Comparison of ENCODE assay signal across 9 cellular contexts in genomic region chr20:32029561-32029960, GRCh38. TPM values are rescaled to one million over a fixed set of nuclear protein-coding genes. Genes with fewer than 3 reads are reported as not detected.
"Had no signal": no experiment of that assay in that cellular context is flagged by ENCODE, and none has a peak within 500 bp of the region (broad histone marks: within the 10 kb centered on the region; RNA-seq: fewer than 3 reads in every experiment).

No MANE protein-coding gene starts in this region.

- H3K9me3 ChIP-seq: HAP-1 had no signal

- H3K4me3 ChIP-seq: GM23248, HAP-1 had no signal

- H3K9me3 Mint-ChIP-seq: HFFc6, IgD-negative memory B cell had no signal

- H3K27ac Mint-ChIP-seq: HFFc6, IgD-negative memory B cell had no signal

- H3K27ac ChIP-seq: GM23248, HL-60 had no signal

- H3K36me3 ChIP-seq: HAP-1 had no signal

- ATAC-seq: HCT116 had no signal

- H3K9ac ChIP-seq: GM23248 had no signal

- DNase-seq: GM23248, GOT3, HFFc6, KBM-7 had no signal

- H3K36me3 Mint-ChIP-seq: IgD-negative memory B cell had no signal

- H2AFZ ChIP-seq: GM23248 had no signal

- H3K4me3 Mint-ChIP-seq: HFFc6, IgD-negative memory B cell had no signal

RNA-seq across cellular contexts. Expression of gene CCM2L, which starts 19.3 kb away (rescaled TPM):
- total RNA-seq: GM23248, HFFc6 had no signal
- polyA plus RNA-seq: GM23248, IgD-negative memory B cell had no signal

RNA-seq across cellular contexts. Expression of gene HCK, which starts 22.5 kb away (rescaled TPM):
- total RNA-seq: GM23248, H4, HFFc6 had no signal
- polyA plus RNA-seq: GM23248 had no signal
